25 cellular contexts compared by ENCODE assay signal in the genomic region with DNA sequence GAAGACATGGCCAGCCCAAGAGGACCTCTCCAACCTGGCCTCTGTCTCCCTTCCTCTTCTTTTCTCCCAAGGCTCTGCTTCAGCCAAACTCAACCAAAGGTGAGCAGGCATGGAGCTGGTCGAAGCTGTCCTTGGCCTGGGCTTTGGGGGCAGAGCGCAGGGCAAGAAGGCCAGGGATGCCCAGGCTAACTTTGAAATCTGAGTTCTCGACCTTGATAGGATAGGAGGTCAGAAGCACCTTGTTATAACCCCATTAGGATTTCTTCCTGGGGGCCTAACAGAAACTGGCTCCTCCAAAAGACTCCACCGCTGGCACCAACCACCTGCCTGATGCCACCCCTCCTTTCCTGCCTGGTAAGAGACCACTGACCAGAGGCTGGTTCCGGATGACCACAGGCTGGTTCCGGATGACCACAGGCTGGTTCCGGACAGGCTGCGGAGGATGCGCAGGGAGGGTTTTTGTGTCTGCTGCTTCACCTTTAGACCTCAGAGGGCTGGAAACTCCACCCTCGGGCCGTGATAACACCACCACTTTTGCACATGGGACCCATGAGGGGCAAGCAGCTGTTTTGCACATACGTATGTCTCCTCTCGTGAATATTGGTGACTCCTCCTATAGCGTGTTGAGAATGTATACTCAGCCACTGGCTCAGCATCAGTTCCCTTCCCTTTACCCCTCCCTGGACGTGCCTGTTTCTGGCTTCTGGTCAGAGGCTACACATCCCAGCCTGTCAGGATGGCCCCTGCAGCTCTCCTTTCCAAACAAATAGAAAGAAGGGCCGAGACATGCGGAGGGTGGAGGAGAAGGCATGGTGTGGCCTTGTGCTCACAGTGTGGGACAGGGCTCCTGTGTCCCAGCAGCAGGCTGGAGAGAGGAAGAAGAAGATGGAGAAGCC.
DNase-seq lines count a peak whose midpoint lies in the region; ATAC-seq, FAIRE-seq and TF ChIP-seq lines count a peak whose summit lies in the region.
"Had no signal": no experiment of that assay in that cellular context is flagged by ENCODE, and none has a peak within 500 bp of the region (broad histone marks: within the 10 kb centered on the region; RNA-seq: fewer than 3 reads in every experiment).

No MANE protein-coding gene starts in this region.

- H3K4me1 Mint-ChIP-seq in activated CD4-positive, alpha-beta T cell treated with anti-CD3 and anti-CD28 coated beads for 36 hours: peaks cover 38% of the 10 kb centered on the region
- H3K4me1 Mint-ChIP-seq in neural progenitor cell: no peaks in the 10 kb centered on the region

- H3K27me3 ChIP-seq in ACC112 (ENCODE audit: insufficient read depth, low read length) (no peaks in the 10 kb centered on the region), neural progenitor cell (peaks cover 19% of the 10 kb centered on the region), small intestine (ENCODE audit: control insufficient read depth in 2 of 2, insufficient read depth in 2 of 2, low read length in 2 of 2) (no peaks in the 10 kb centered on the region)
- H3K27me3 ChIP-seq: body of pancreas, thyroid gland had no signal

- POLR2A ChIA-PET in activated CD4-positive, alpha-beta T cell treated with anti-CD3 and anti-CD28 coated beads for 36 hours (lab: Charles Lee): no interaction called here

- H4K20me1 ChIP-seq in neural progenitor cell (ENCODE audit: low read depth): no peaks in the 10 kb centered on the region

- H3K27me3 Mint-ChIP-seq in activated CD4-positive, alpha-beta T cell treated with anti-CD3 and anti-CD28 coated beads for 36 hours: no peaks in the 10 kb centered on the region
- H3K27me3 Mint-ChIP-seq in neural progenitor cell (ENCODE audit: insufficient read depth, low read depth): peaks cover 16% of the 10 kb centered on the region
- H3K27me3 Mint-ChIP-seq: B cell; stimulated activated naive CD8-positive, alpha-beta T cell treated with anti-CD3 and anti-CD28 coated beads, Interleukin-15, Interleukin-2, amounts not matched to agents 100 ng/mL and 50 ng/mL, for 24 hours had no signal

- WGBS in small intestine, 3 donors: 77 to 81% (median 78%) methylated on average over 17 of the region's 17 CpGs

- H3K4me3 ChIP-seq in ACC112 (ENCODE audit: low read depth, low read length) (peak overlapping the region; percentile 72; the same call in 1 of the 2 replicates), neural progenitor cell (no peak overlapping the region), small intestine (ENCODE audit: low read depth in 1 of 2, low read length in 2 of 2) (no peak overlapping the region)
- H3K4me3 ChIP-seq: body of pancreas, gastroesophageal sphincter, lung, thyroid gland had no signal

- no peak overlapping the region for H3K4me2 ChIP-seq in neural progenitor cell

- intact Hi-C loops in activated CD4-positive, alpha-beta T cell treated with anti-CD3 and anti-CD28 coated beads for 36 hours (cut with DNase I, micrococcal nuclease): no loop called here

- no peak overlapping the region for H3K4me3 Mint-ChIP-seq in activated CD4-positive, alpha-beta T cell treated with anti-CD3 and anti-CD28 coated beads for 36 hours
- H3K4me3 Mint-ChIP-seq in neural progenitor cell: no peak overlapping the region
- H3K4me3 Mint-ChIP-seq: B cell had no signal

- TF ChIP-seq CTCF in neural progenitor cell (IDR thresholded peaks at IDR 0.05): no peak

- no peak overlapping the region for H2AFZ ChIP-seq in ACC112 (ENCODE audit: low read length, unreplicated experiment)
- no peak overlapping the region for H2AFZ ChIP-seq in neural progenitor cell (replicated peaks)

- H3K79me2 ChIP-seq in ACC112 (ENCODE audit: control insufficient read depth, insufficient read depth, low read length, unreplicated experiment) (no peaks in the 10 kb centered on the region), neural progenitor cell (ENCODE audit: low read depth) (no peaks in the 10 kb centered on the region)

- no peaks in the 10 kb centered on the region for H3K4me1 ChIP-seq in ACC112 (ENCODE audit: control insufficient read depth, insufficient read depth, low read length, unreplicated experiment)
- no peaks in the 10 kb centered on the region for H3K4me1 ChIP-seq in neural progenitor cell
- no peaks in the 10 kb centered on the region for H3K4me1 ChIP-seq in small intestine (ENCODE audit: control insufficient read depth in 2 of 2, insufficient read depth in 1 of 2, low read depth in 1 of 2, low read length in 1 of 2)
- H3K4me1 ChIP-seq: body of pancreas, gastroesophageal sphincter, thyroid gland had no signal

- no peak for FAIRE-seq in H54 (lab: Jason Lieb, UNC)
- FAIRE-seq in small intestine (lab: Jason Lieb, UNC): no peak
- FAIRE-seq: colon, GM12892, islet of Langerhans had no signal

- H3K27ac ChIP-seq in ACC112 (ENCODE audit: low read depth, low read length) (no peak overlapping the region), neural progenitor cell (no peak overlapping the region), small intestine (ENCODE audit: low read depth in 1 of 2, low read length in 1 of 2) (no peak overlapping the region)
- H3K27ac ChIP-seq: body of pancreas, gastroesophageal sphincter, thyroid gland had no signal

- peaks cover 2% of the 10 kb centered on the region for H3F3A ChIP-seq in neural progenitor cell (ENCODE audit: low read depth)

- no peak for ATAC-seq in activated CD4-positive, alpha-beta T cell treated with anti-CD3 and anti-CD28 coated beads for 36 hours
- ATAC-seq: body of pancreas, gastroesophageal sphincter had no signal

- H3K9me3 Mint-ChIP-seq in activated CD4-positive, alpha-beta T cell treated with anti-CD3 and anti-CD28 coated beads for 36 hours (ENCODE audit: low read depth): peaks cover 18% of the 10 kb centered on the region
- H3K9me3 Mint-ChIP-seq in neural progenitor cell: peaks cover 38% of the 10 kb centered on the region

- H3K9ac ChIP-seq in neural progenitor cell: no peak overlapping the region

- no peak for TF ChIP-seq POLR2A in H54 (IDR thresholded peaks at IDR 0.05; ENCODE audit: low read depth, low read length)

- peak overlapping the region; percentile 62 for H3K27ac Mint-ChIP-seq in activated CD4-positive, alpha-beta T cell treated with anti-CD3 and anti-CD28 coated beads for 36 hours
- H3K27ac Mint-ChIP-seq in neural progenitor cell: peak overlapping the region; percentile 80
- H3K27ac Mint-ChIP-seq: B cell had no signal

- H3K36me3 ChIP-seq in ACC112 (ENCODE audit: insufficient read depth, low read length) (no peaks in the 10 kb centered on the region), neural progenitor cell (no peaks in the 10 kb centered on the region), small intestine (ENCODE audit: control insufficient read depth in 2 of 2, insufficient read depth in 2 of 2, low read length in 2 of 2) (no peaks in the 10 kb centered on the region)
- H3K36me3 ChIP-seq: gastroesophageal sphincter, thyroid gland had no signal

- DNase-seq in activated CD4-positive, alpha-beta T cell treated with anti-CD3 and anti-CD28 coated beads for 36 hours: no peak
- DNase-seq in activated CD4-positive, alpha-beta T cell treated with anti-CD3 and anti-CD28 coated beads, Interleukin-2, amount 50 U/mL, for 4 hours: no peak
- peak; percentile 46 for DNase-seq in activated CD8-positive, alpha-beta memory T cell treated with anti-CD3 and anti-CD28 coated beads, Interleukin-2, amount 50 U/mL, for 48 hours
- DNase-seq in neural progenitor cell (ENCODE audit: low spot score) (no peak), H54 (ENCODE audit: insufficient read length, low spot score) (no peak), small intestine (no peak), NCI-H1105 (lab: John Stamatoyannopoulos, UW) (no peak)
- DNase-seq: activated CD4-positive, alpha-beta T cell treated with anti-CD3 and anti-CD28 coated beads, Interleukin-2, amount 50 U/mL, for 1 hour; DND-41; hypothalamus; NCI-H1048; NCI-H2029; NCI-H226; NCI-H748 treated with DMSO at 0.1 percent for 48 hours; nucleus accumbens; thyroid gland had no signal

- CTCF ChIA-PET in activated CD4-positive, alpha-beta T cell treated with anti-CD3 and anti-CD28 coated beads for 36 hours (lab: Charles Lee): interaction anchor here (0.6 kb wide), 2 partner anchors 14 to 45 kb away, joined by 3 read pairs; no protein-coding TSS in a partner anchor

- H3K9me3 ChIP-seq in neural progenitor cell (ENCODE audit: low read depth): no peaks in the 10 kb centered on the region
- no peaks in the 10 kb centered on the region for H3K9me3 ChIP-seq in small intestine (ENCODE audit: control insufficient read depth, low read depth)
- H3K9me3 ChIP-seq: body of pancreas, thyroid gland had no signal

- peaks cover 13% of the 10 kb centered on the region for H3K36me3 Mint-ChIP-seq in activated CD4-positive, alpha-beta T cell treated with anti-CD3 and anti-CD28 coated beads for 36 hours (ENCODE audit: low read depth)
- peaks cover 33% of the 10 kb centered on the region for H3K36me3 Mint-ChIP-seq in neural progenitor cell
